In the genomic region with DNA sequence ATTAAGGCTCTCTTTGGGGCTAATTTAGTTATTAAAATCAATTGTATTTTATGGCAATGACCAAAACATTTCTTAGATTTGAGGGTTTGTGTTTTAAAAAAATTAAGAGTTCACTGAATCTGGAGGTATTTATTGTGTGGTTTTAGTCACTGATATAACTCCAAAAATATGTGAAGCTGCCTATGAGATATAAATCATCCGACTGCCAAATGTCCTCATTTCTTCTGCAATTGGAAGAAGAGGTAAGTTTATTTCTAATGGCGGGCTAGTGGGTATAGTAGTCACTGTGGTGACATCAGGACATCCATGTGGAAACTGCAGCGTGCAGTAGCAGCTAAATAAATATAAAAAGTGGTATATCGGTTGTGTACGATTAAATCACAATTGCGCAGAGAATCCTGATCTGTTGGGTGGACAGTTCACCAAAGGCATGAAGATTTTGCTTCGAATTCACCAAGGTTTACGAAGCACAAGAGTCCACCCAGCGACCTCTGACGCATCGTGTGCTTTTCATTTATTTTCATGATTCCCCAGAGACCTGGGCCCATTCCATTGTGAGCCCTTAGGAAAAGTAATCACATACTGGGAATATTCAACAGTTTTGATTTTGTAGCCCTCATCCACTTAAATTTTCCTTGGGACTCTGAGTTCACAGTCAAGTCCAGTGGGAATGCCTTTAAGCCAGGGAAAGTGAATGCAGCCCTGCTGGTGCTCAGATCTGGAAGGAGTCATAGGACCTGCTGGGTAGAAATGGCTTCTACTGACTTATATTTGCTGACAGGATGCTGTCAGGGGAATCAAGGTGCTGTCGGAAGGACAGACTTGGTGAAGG, we compare ENCODE assay signal across 21 cellular contexts.
DNase-seq lines count a peak whose midpoint lies in the region; ATAC-seq and TF ChIP-seq lines count a peak whose summit lies in the region.
"Had no signal": no experiment of that assay in that cellular context is flagged by ENCODE, and none has a peak within 500 bp of the region (broad histone marks: within the 10 kb centered on the region; RNA-seq: fewer than 3 reads in every experiment).

No MANE protein-coding gene starts in this region.

- H3K9me3 ChIP-seq in heart left ventricle: no peaks in the 10 kb centered on the region
- H3K9me3 ChIP-seq: ovary, tibial nerve had no signal

- H3K79me2 ChIP-seq in GM23338 (replicated peaks; ENCODE audit: insufficient read depth): no peaks in the 10 kb centered on the region

- intact Hi-C loops in heart left ventricle (cut with DNase I): no loop called here

- H3K4me2 ChIP-seq in GM23338: no peak overlapping the region

- H2AFZ ChIP-seq in GM23338: no peak overlapping the region

- H3K9me2 ChIP-seq in GM23338 (ENCODE audit: insufficient read depth): no peaks in the 10 kb centered on the region

- no peaks in the 10 kb centered on the region for H3K36me3 Mint-ChIP-seq in GM23338 (ENCODE audit: low read depth)
- H3K36me3 Mint-ChIP-seq: brain had no signal

- no peak for ATAC-seq in heart left ventricle
- ATAC-seq in GM23338: no peak
- ATAC-seq in GM18870 (IDR thresholded peaks at IDR 0.05; ENCODE audit: unreplicated experiment): no peak
- ATAC-seq: esophagus mucosa, left colon had no signal

- DNase-seq in A172 (ENCODE audit: low spot score) (peak; percentile 38), HCEC 1CT (peak; percentile 47), amniotic epithelial cell (ENCODE audit: low read depth) (peak; percentile 41), glomerular visceral epithelial cell (ENCODE audit: extremely low spot score) (peak; percentile 55), NCI-H1694 treated with DMSO at 0.1 percent for 48 hours (lab: John Stamatoyannopoulos, UW) (no peak), heart left ventricle (no peak), GM23338 (ENCODE audit: low spot score) (no peak)
- DNase-seq: 8988T; activated CD4-positive, alpha-beta T cell treated with anti-CD3 and anti-CD28 coated beads for 4 hours; activated naive CD4-positive, alpha-beta T cell; dorsolateral prefrontal cortex; H7; left colon; NCI-H187 treated with DMSO at 0.1 percent for 48 hours; NCI-H510A treated with DMSO at 0.1 percent for 48 hours; ovary; small intestine had no signal

- H3K27me3 Mint-ChIP-seq in GM23338 (ENCODE audit: insufficient read depth, low read depth, poor library complexity): peaks cover 2% of the 10 kb centered on the region

- no peak overlapping the region for H3K4me3 ChIP-seq in heart left ventricle
- no peak overlapping the region for H3K4me3 ChIP-seq in GM23338
- H3K4me3 ChIP-seq: dorsolateral prefrontal cortex, ovary, tibial nerve had no signal

- H3K36me3 ChIP-seq in heart left ventricle: no peaks in the 10 kb centered on the region
- no peaks in the 10 kb centered on the region for H3K36me3 ChIP-seq in GM23338 (ENCODE audit: insufficient read depth)
- H3K36me3 ChIP-seq: ovary, tibial nerve had no signal

- no peak overlapping the region for H3K27ac ChIP-seq in heart left ventricle
- H3K27ac ChIP-seq in GM23338 (ENCODE audit: low read depth): no peak overlapping the region
- H3K27ac ChIP-seq: dorsolateral prefrontal cortex, ovary, tibial nerve had no signal

- no peak overlapping the region for H3K27ac Mint-ChIP-seq in GM23338

- TF ChIP-seq CTCF in heart left ventricle (IDR thresholded peaks at IDR 0.05) (no peak), GM23338 (conservative IDR thresholded peaks at IDR 0.05; ENCODE audit: low read depth in 2 of 2) (no peak)

- H3K4me1 Mint-ChIP-seq in GM23338: peaks cover 2% of the 10 kb centered on the region; the same call in 2 of the 3 replicates

- H3K27me3 ChIP-seq in heart left ventricle: no peaks in the 10 kb centered on the region
- no peaks in the 10 kb centered on the region for H3K27me3 ChIP-seq in GM23338 (ENCODE audit: insufficient read depth)
- H3K27me3 ChIP-seq: ovary, tibial nerve had no signal

- no peaks in the 10 kb centered on the region for H4K20me1 ChIP-seq in GM23338 (replicated peaks; ENCODE audit: insufficient read depth)

- H3K4me1 ChIP-seq in heart left ventricle (no peaks in the 10 kb centered on the region), GM23338 (ENCODE audit: insufficient read depth) (no peaks in the 10 kb centered on the region)
- H3K4me1 ChIP-seq: tibial nerve had no signal

- no peaks in the 10 kb centered on the region for H3K9me3 Mint-ChIP-seq in GM23338

- 77 to 86% (median 81%) methylated on average over 12 of the region's 12 CpGs for WGBS in heart left ventricle, 4 donors

- no peak overlapping the region for H3K4me3 Mint-ChIP-seq in GM23338
- H3K4me3 Mint-ChIP-seq: brain had no signal

- no peak for TF ChIP-seq POLR2A in heart left ventricle (IDR thresholded peaks at IDR 0.05)

- no peaks in the 10 kb centered on the region for H3F3A ChIP-seq in GM23338 (replicated peaks; ENCODE audit: low read depth)

TF ChIP-seq in GM23338, 12 proteins besides CTCF, POLR2A, EP300 and RAD21 (continues in another document):
- TF ChIP-seq CREB1 (CRISPR knock-in tag; IDR thresholded peaks at IDR 0.05; ENCODE audit: low read depth) (no peak), ZNF331 (CRISPR knock-in tag; IDR thresholded peaks at IDR 0.05; ENCODE audit: low read depth) (no peak)
- TF ChIP-seq, protein P1, sequence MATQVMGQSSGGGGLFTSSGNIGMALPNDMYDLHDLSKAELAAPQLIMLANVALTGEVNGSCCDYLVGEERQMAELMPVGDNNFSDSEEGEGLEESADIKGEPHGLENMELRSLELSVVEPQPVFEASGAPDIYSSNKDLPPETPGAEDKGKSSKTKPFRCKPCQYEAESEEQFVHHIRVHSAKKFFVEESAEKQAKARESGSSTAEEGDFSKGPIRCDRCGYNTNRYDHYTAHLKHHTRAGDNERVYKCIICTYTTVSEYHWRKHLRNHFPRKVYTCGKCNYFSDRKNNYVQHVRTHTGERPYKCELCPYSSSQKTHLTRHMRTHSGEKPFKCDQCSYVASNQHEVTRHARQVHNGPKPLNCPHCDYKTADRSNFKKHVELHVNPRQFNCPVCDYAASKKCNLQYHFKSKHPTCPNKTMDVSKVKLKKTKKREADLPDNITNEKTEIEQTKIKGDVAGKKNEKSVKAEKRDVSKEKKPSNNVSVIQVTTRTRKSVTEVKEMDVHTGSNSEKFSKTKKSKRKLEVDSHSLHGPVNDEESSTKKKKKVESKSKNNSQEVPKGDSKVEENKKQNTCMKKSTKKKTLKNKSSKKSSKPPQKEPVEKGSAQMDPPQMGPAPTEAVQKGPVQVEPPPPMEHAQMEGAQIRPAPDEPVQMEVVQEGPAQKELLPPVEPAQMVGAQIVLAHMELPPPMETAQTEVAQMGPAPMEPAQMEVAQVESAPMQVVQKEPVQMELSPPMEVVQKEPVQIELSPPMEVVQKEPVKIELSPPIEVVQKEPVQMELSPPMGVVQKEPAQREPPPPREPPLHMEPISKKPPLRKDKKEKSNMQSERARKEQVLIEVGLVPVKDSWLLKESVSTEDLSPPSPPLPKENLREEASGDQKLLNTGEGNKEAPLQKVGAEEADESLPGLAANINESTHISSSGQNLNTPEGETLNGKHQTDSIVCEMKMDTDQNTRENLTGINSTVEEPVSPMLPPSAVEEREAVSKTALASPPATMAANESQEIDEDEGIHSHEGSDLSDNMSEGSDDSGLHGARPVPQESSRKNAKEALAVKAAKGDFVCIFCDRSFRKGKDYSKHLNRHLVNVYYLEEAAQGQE (IDR thresholded peaks at IDR 0.05; ENCODE audit: unreplicated experiment): no peak

Comparison
In these comparisons a context has a peak if more than half of its experiments do, and no peak if none do; other contexts are left out.
1. DNase-seq: peak in A172 (single experiment), HCEC 1CT (single experiment), amniotic epithelial cell (single experiment) and glomerular visceral epithelial cell (single experiment); none in NCI-H1694 treated with DMSO at 0.1 percent for 48 hours (single experiment), heart left ventricle (0 of 5) and GM23338 (single experiment).